ENCODE assay signal across 28 cellular contexts in genomic region chr4:122050836-122051235, GRCh38.
"Had no signal": no experiment of that assay in that cellular context is flagged by ENCODE, and none has a peak within 500 bp of the region (broad histone marks: within the 10 kb centered on the region; RNA-seq: fewer than 3 reads in every experiment).

No MANE protein-coding gene starts in this region.

- ATAC-seq: naive thymus-derived CD4-positive, alpha-beta T cell; natural killer cell; right cardiac atrium; right lobe of liver; stimulated activated memory B cell treated with anti-CD40 and anti-IgM and Interleukin-4, amounts not matched to agents 10 μg/mL and 1 μg/mL and 100 μg/mL, for 72 hours; stimulated activated naive CD8-positive, alpha-beta T cell treated with anti-CD3 and anti-CD28 coated beads, Interleukin-15, amount 100 ng/mL, for 72 hours; stimulated activated naive CD8-positive, alpha-beta T cell treated with anti-CD3 and anti-CD28 coated beads, Interleukin-15, Interleukin-2, amounts not matched to agents 100 U/mL and 50 U/mL, for 24 hours; upper lobe of right lung had no signal

- H3K27ac ChIP-seq: neural progenitor cell, ovary, parathyroid adenoma, prostate gland, right lobe of liver, skin epidermis, spleen, suprapubic skin, testis, tibial artery, transverse colon, upper lobe of right lung, uterus had no signal

- H3K4me3 ChIP-seq: neural progenitor cell, ovary, prostate gland, right lobe of liver, skin epidermis, smooth muscle cell, spleen, suprapubic skin, testis, tibial artery, transverse colon, upper lobe of right lung, uterus had no signal

- H3K4me1 ChIP-seq: neural progenitor cell, parathyroid adenoma, prostate gland, right lobe of liver, spleen, suprapubic skin, testis, tibial artery, transverse colon, upper lobe of right lung, uterus had no signal

- H3K27me3 ChIP-seq: neural progenitor cell, ovary, right lobe of liver, spleen, suprapubic skin, testis, tibial artery, transverse colon, upper lobe of right lung, uterus had no signal

- H3K9me3 ChIP-seq: ovary, prostate gland, right lobe of liver, spleen, suprapubic skin, testis, tibial artery, transverse colon, upper lobe of right lung, uterus had no signal

- H3K36me3 ChIP-seq: neural progenitor cell, ovary, prostate gland, right lobe of liver, spleen, suprapubic skin, tibial artery, transverse colon, upper lobe of right lung, uterus had no signal

- DNase-seq: naive thymus-derived CD4-positive, alpha-beta T cell; natural killer cell; occipital lobe; ovary; right cardiac atrium; right lobe of liver; spleen; stimulated activated CD4-positive, alpha-beta T cell treated with anti-CD3 and anti-CD28 coated beads, Interleukin-12 subunit alpha, Interleukin-12 subunit beta, amount 100 ng/mL, for 4 hours; stimulated activated CD4-positive, alpha-beta T cell treated with anti-CD3 and anti-CD28 coated beads, Interleukin-1b, Interleukin-23, amount 100 ng/mL, for 48 hours; stimulated activated CD4-positive, alpha-beta T cell treated with anti-CD3 and anti-CD28 coated beads, Interleukin-4, amount 100 ng/mL, for 1 hour; stimulated activated CD4-positive, alpha-beta T cell treated with anti-CD3 and anti-CD28 coated beads, Interleukin-4, amount 100 ng/mL, for 4 hours; stimulated activated CD8-positive, alpha-beta memory T cell treated with anti-CD3 and anti-CD28 coated beads, Interleukin-4, amount 100 ng/mL, for 48 hours; stimulated activated naive CD4-positive, alpha-beta T cell; stimulated activated naive CD8-positive, alpha-beta T cell treated with anti-CD3 and anti-CD28 coated beads, Interleukin-15, amount 100 ng/mL, for 72 hours; stimulated activated naive CD8-positive, alpha-beta T cell treated with anti-CD3 and anti-CD28 coated beads, Interleukin-15, Interleukin-2, amounts not matched to agents 100 U/mL and 50 U/mL, for 24 hours; substantia nigra; testis; tibial artery; transverse colon; upper lobe of right lung; uterus had no signal
